1 cellular context compared by ENCODE assay signal in the genomic region with DNA sequence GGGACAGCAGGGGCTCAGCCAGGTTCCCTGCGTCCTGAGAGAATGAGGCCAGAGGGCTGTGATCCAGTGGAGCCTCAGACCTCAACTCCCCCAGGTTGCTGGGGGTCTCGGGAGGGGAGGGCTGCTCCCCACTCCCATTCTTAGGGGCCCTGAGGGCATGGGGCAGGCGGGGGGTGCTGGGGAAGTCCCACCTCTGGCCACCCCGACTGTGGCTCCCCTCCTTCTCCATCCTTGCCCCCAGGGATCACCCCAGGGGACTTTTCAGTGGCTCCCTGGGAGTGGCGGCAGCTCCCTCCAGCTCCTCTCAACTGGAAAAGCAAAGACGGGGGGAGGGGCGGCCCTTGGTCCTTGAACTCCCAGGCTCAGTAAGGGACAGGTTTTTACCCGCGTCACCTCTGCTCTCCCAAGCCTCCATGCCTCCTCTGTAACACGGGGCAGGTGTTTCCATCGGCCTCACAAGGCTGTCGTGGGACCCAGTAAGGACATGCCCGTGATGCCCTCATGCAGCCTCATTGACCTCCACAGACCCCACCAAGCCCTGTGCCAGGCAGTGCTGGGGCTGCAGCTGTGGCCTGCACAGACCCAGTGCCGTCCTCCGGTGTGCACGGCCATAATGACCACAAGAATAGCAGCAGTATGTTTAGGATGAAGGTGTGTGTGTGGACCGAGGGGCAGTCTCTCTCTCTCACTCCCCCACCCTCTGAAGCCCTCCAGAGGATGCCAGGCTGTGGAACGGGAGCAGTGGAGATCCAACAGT.
TF ChIP-seq lines count a peak whose summit lies in the region.

No MANE protein-coding gene starts in this region.

TF ChIP-seq in WTC11, 78 proteins besides CTCF, POLR2A, EP300 and RAD21 (continued from another document):
- TF ChIP-seq ARID4B (CRISPR knock-in tag; IDR thresholded peaks at IDR 0.05; ENCODE audit: borderline replicate concordance) (no peak), GTF2I (CRISPR knock-in tag; conservative IDR thresholded peaks at IDR 0.05) (no peak), KAT7 (CRISPR knock-in tag; IDR thresholded peaks at IDR 0.05; ENCODE audit: borderline replicate concordance) (no peak), ETV6 (CRISPR knock-in tag; IDR thresholded peaks at IDR 0.05) (no peak), NFATC4 (CRISPR knock-in tag; IDR thresholded peaks at IDR 0.05) (no peak), SOX15 (CRISPR knock-in tag; IDR thresholded peaks at IDR 0.05) (no peak), NFYB (CRISPR knock-in tag; conservative IDR thresholded peaks at IDR 0.05; ENCODE audit: low read depth) (no peak), CBFB (CRISPR knock-in tag; IDR thresholded peaks at IDR 0.05; ENCODE audit: low read depth) (no peak)
